Comparison of ENCODE assay signal across 1 cellular context in genomic region chr15:41589018-41589417, GRCh38. TPM values are rescaled to one million over a fixed set of nuclear protein-coding genes. Genes with fewer than 3 reads are reported as not detected.
"Had no signal": no experiment of that assay in that cellular context is flagged by ENCODE, and none has a peak within 500 bp of the region (broad histone marks: within the 10 kb centered on the region; RNA-seq: fewer than 3 reads in every experiment).

No MANE protein-coding gene starts in this region.

RNA-seq across cellular contexts. Expression of gene TYRO3, which starts 30.0 kb away (rescaled TPM):
- polyA plus RNA-seq: naive thymus-derived CD4-positive, alpha-beta T cell had no signal
